10 cellular contexts compared by ENCODE assay signal in the genomic region with DNA sequence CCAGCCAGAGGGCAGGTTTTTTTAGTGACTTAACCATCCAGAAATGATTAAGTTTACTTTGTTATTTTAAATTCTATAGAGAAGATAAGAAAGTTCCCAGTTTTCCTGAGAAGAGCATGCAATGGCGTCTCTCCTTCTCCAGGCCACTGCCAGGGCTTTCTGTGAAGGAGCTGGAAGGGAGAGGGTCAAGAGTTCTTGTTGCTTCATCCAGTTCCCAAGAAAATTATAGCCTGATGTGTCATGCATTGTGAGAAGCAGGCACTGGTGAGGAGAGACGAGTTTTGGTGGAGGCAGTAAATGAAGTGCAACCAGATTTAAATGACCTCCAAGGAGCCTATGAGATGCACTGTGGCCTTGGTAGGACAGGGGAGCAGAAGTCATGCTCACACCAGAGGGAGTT. TPM values are rescaled to one million over a fixed set of nuclear protein-coding genes. Genes with fewer than 3 reads are reported as not detected.
DNase-seq lines count a peak whose midpoint lies in the region; ATAC-seq, FAIRE-seq and TF ChIP-seq lines count a peak whose summit lies in the region.
"Had no signal": no experiment of that assay in that cellular context is flagged by ENCODE, and none has a peak within 500 bp of the region (broad histone marks: within the 10 kb centered on the region; RNA-seq: fewer than 3 reads in every experiment).

No MANE protein-coding gene starts in this region.

- H3K9me3 ChIP-seq in PC-9 (ENCODE audit: insufficient read depth, low read depth) = peaks cover 3% of the 10 kb centered on the region
- H3K9me3 ChIP-seq: HAP-1 had no signal

- BruUV-seq in PC-9 (replicated peaks; lab: Mats Ljungman, UMichigan) = no TSS peak

- CTCF ChIA-PET in PC-9 (lab: Charles Lee) = no interaction called here

- H3K4me1 ChIP-seq in PC-9 (replicated peaks; ENCODE audit: insufficient read depth) = peaks cover 19% of the 10 kb centered on the region
- H3K4me1 ChIP-seq: HAP-1 had no signal

- peak overlapping the region; percentile 2; the same call in 1 of the 2 replicates for H3K4me2 ChIP-seq in PC-9

- DNase-seq in EH (ENCODE audit: low read depth) = peak; percentile 91
- peak in 1 of 2 experiments; percentile 72 for DNase-seq in PC-9
- peak; percentile 79 for DNase-seq in skeletal muscle cell (ENCODE audit: low read depth)
- no peak for DNase-seq in HTR-8/SVneo (ENCODE audit: insufficient read length, low spot score)
- DNase-seq in stimulated activated CD4-positive, alpha-beta T cell treated with anti-CD3 and anti-CD28 coated beads, Interleukin-4, amount 100 ng/mL, for 4 hours = no peak
- DNase-seq: foreskin melanocyte had no signal

- peaks cover 35% of the 10 kb centered on the region for H3F3A ChIP-seq in PC-9 (ENCODE audit: insufficient read depth, low read depth)

- H3K36me3 ChIP-seq in PC-9 (ENCODE audit: low read depth) = peaks cover 28% of the 10 kb centered on the region
- H3K36me3 ChIP-seq: HAP-1 had no signal

- no peak overlapping the region for H3K4me3 ChIP-seq in PC-9
- H3K4me3 ChIP-seq in skeletal muscle cell (ENCODE audit: low read depth, low read length) = no peak overlapping the region
- H3K4me3 ChIP-seq: HAP-1, K562 had no signal

- H3K27ac ChIP-seq in PC-9 = peak overlapping the region; percentile 50

- FAIRE-seq in HTR-8/SVneo (lab: Jason Lieb, UNC) = no peak
- FAIRE-seq: K562 had no signal

- H2AFZ ChIP-seq in PC-9 = no peak overlapping the region

- intact Hi-C loops in PC-9 (cut with micrococcal nuclease; ENCODE audit: unreplicated experiment) = no loop called here

- no peaks in the 10 kb centered on the region; the same call in 1 of the 2 replicates for H4K20me1 ChIP-seq in PC-9 (ENCODE audit: insufficient read depth)

- POLR2A ChIA-PET in PC-9 (lab: Charles Lee; ENCODE audit: unreplicated experiment) = interaction anchor here (0.9 kb wide), 1 partner anchor 1278 kb away, joined by 14 read pairs; no protein-coding TSS in a partner anchor

- peaks cover 100% of the 10 kb centered on the region for H3K79me2 ChIP-seq in PC-9 (ENCODE audit: low read depth)

- TF ChIP-seq CTCF in PC-9 (conservative IDR thresholded peaks at IDR 0.05) = no peak

- H3K9me2 ChIP-seq in PC-9 (ENCODE audit: insufficient read depth) = no peaks in the 10 kb centered on the region

- peak; percentile 10 for ATAC-seq in esophagus mucosa
- ATAC-seq in HG03342 (IDR thresholded peaks at IDR 0.05; ENCODE audit: unreplicated experiment) = no peak
- ATAC-seq: K562 had no signal

- H3K27me3 ChIP-seq in PC-9 (ENCODE audit: insufficient read depth, low read depth) = no peaks in the 10 kb centered on the region

RNA-seq across cellular contexts. Expression of a gene that starts 14.2 kb away (rescaled TPM):
- total RNA-seq in PC-9 (2021) (48.0 and 52.3 TPM in 2 replicates), esophagus mucosa (45.4 TPM)

Comparison
In these comparisons a context has a peak if more than half of its experiments do, and no peak if none do; other contexts are left out.
1. DNase-seq: peak in EH (single experiment) and skeletal muscle cell (single experiment); none in HTR-8/SVneo (single experiment) and stimulated activated CD4-positive, alpha-beta T cell treated with anti-CD3 and anti-CD28 coated beads, Interleukin-4, amount 100 ng/mL, for 4 hours (0 of 2).